In genomic region chr12:88416155-88416554, GRCh38 we compare ENCODE assay signal across 30 cellular contexts.
DNase-seq lines count a peak whose midpoint lies in the region; ATAC-seq and TF ChIP-seq lines count a peak whose summit lies in the region.
"Had no signal": no experiment of that assay in that cellular context is flagged by ENCODE, and none has a peak within 500 bp of the region (broad histone marks: within the 10 kb centered on the region; RNA-seq: fewer than 3 reads in every experiment).

No MANE protein-coding gene starts in this region.

- CTCF ChIA-PET in PC-3 (lab: Charles Lee) = no interaction called here

- H3K27ac ChIP-seq in GM23248 (peak overlapping the region; percentile 91), PC-3 (ENCODE audit: low read length) (no peak overlapping the region), uterus (no peak overlapping the region)
- H3K27ac ChIP-seq: gastroesophageal sphincter, pancreas had no signal

- peaks cover 83% of the 10 kb centered on the region for H3K79me2 ChIP-seq in GM23248 (ENCODE audit: insufficient read depth)
- no peaks in the 10 kb centered on the region for H3K79me2 ChIP-seq in PC-3 (ENCODE audit: low read length)

- WGBS in GM23248 (ENCODE audit: low coverage in 1 of 2, low lambda C conversion rate in 2 of 2, missing lambda C conversion rate in 2 of 2), 2 experiments = 28 to 30% methylated on average over 2 of the region's 2 CpGs

- H3K36me3 ChIP-seq in GM23248 (ENCODE audit: low read depth) (no peaks in the 10 kb centered on the region), PC-3 (ENCODE audit: low read depth, low read length) (no peaks in the 10 kb centered on the region), uterus (no peaks in the 10 kb centered on the region)
- H3K36me3 ChIP-seq: gastroesophageal sphincter, pancreas, suprapubic skin had no signal

- intact Hi-C loops in PC-3 (cut with micrococcal nuclease) (no loop called here), uterus (cut with DNase I; ENCODE audit: low total_unique reads) (no loop called here)

- peaks cover 44% of the 10 kb centered on the region for H3F3A ChIP-seq in GM23248 (ENCODE audit: insufficient read depth)
- no peaks in the 10 kb centered on the region for H3F3A ChIP-seq in PC-3 (ENCODE audit: low read length, unreplicated experiment)

- H3K4me2 ChIP-seq in GM23248 (ENCODE audit: unreplicated experiment) = peak overlapping the region; percentile 99
- H3K4me2 ChIP-seq in PC-3 (ENCODE audit: low read length) = peak overlapping the region; percentile 34; the same call in 1 of the 2 replicates

- no TSS peak for BruUV-seq in PC-3 (replicated peaks; lab: Mats Ljungman, UMichigan)

- H3K4me1 ChIP-seq in GM23248 (ENCODE audit: insufficient read depth) = peaks cover 55% of the 10 kb centered on the region
- peaks cover 49% of the 10 kb centered on the region for H3K4me1 ChIP-seq in PC-3 (ENCODE audit: insufficient read depth, low read length)
- no peaks in the 10 kb centered on the region for H3K4me1 ChIP-seq in uterus

- no peaks in the 10 kb centered on the region for H3K9me3 ChIP-seq in GM23248 (ENCODE audit: low read depth)
- H3K9me3 ChIP-seq in PC-3 (ENCODE audit: low read length) = no peaks in the 10 kb centered on the region
- H3K9me3 ChIP-seq in uterus = no peaks in the 10 kb centered on the region
- H3K9me3 ChIP-seq: gastroesophageal sphincter, pancreas, suprapubic skin had no signal

- POLR2A ChIA-PET in PC-3 (lab: Charles Lee; ENCODE audit: unreplicated experiment) = interaction anchor here (0.7 kb wide), 1 partner anchor 1293 kb away, joined by 7 read pairs; no protein-coding TSS in a partner anchor

- H4K20me1 ChIP-seq in GM23248 (ENCODE audit: insufficient read depth) (no peaks in the 10 kb centered on the region), PC-3 (ENCODE audit: low read length) (no peaks in the 10 kb centered on the region)

- H3K4me3 ChIP-seq in AG10803 (ENCODE audit: low read length) (peak overlapping the region; percentile 67), GM23248 (peak overlapping the region; percentile 87), PC-3 (ENCODE audit: low read length) (no peak overlapping the region), foreskin fibroblast (ENCODE audit: low read depth in 1 of 2, low read length in 2 of 2) (peak overlapping the region; percentile 25 to 36), uterus (no peak overlapping the region)
- H3K4me3 ChIP-seq: pancreas, suprapubic skin had no signal

- H3K9ac ChIP-seq in GM23248 = peak overlapping the region; percentile 94
- H3K9ac ChIP-seq in PC-3 (ENCODE audit: low read length) = no peak overlapping the region

- DNase-seq in AG10803 (ENCODE audit: low read depth) (no peak), GM23248 (no peak), PC-3 (no peak), foreskin fibroblast (no peak), uterus (no peak)
- no peak for DNase-seq in stimulated activated naive CD8-positive, alpha-beta T cell treated with anti-CD3 and anti-CD28 coated beads, Interleukin-15, Interleukin-2, amounts not matched to agents 100 U/mL and 50 U/mL, for 24 hours
- DNase-seq: activated CD8-positive, alpha-beta memory T cell treated with anti-CD3 and anti-CD28 coated beads, Interleukin-2, amount 50 U/mL, for 48 hours; activated CD8-positive, alpha-beta T cell treated with anti-CD3 and anti-CD28 coated beads for 36 hours; activated naive CD4-positive, alpha-beta T cell treated with anti-CD3 and anti-CD28 coated beads, Interleukin-2, amount 10 ng/mL, durations not matched to agents 7 days and 5 days; CD4-positive, alpha-beta memory T cell; cerebellar nuclear complex; DND-41; GF-D8; H9; hypothalamus; mammary epithelial cell; NCI-H1048; NCI-H1694 treated with DMSO at 0.1 percent for 48 hours; NCI-H82; pancreas; RPMI8226; small intestine; stimulated activated naive B cell treated with anti-CD40 and anti-IgM and Interleukin-4, amounts not matched to agents 10 μg/mL and 1 μg/mL and 100 μg/mL, for 72 hours had no signal

- TF ChIP-seq CTCF in AG10803 (conservative IDR thresholded peaks at IDR 0.05; ENCODE audit: low read length) = no peak
- TF ChIP-seq CTCF in PC-3 (conservative IDR thresholded peaks at IDR 0.05; ENCODE audit: low read depth, low read length) = no peak
- no peak for TF ChIP-seq CTCF in foreskin fibroblast (IDR thresholded peaks at IDR 0.05; ENCODE audit: low read depth, low read length)
- no peak for TF ChIP-seq CTCF in uterus (IDR thresholded peaks at IDR 0.05)

- TF ChIP-seq POLR2A in uterus (IDR thresholded peaks at IDR 0.05) = no peak

- ATAC-seq in PC-3 (no peak), GM19395 (IDR thresholded peaks at IDR 0.05; ENCODE audit: unreplicated experiment) (no peak), GM18870 (IDR thresholded peaks at IDR 0.05; ENCODE audit: unreplicated experiment) (no peak)
- no peak for ATAC-seq in stimulated activated naive CD8-positive, alpha-beta T cell treated with anti-CD3 and anti-CD28 coated beads, Interleukin-15, Interleukin-2, amounts not matched to agents 100 U/mL and 50 U/mL, for 24 hours
- ATAC-seq: activated CD4-positive, CD25-positive, alpha-beta regulatory T cell treated with anti-CD3 and anti-CD28 coated beads, Interleukin-2, amount 50 U/mL, for 24 hours; activated CD8-positive, alpha-beta T cell treated with anti-CD3 and anti-CD28 coated beads for 36 hours; activated T-helper 17 cell treated with anti-CD3 and anti-CD28 coated beads, Interleukin-2, amount 50 U/mL, for 72 hours; esophagus mucosa; gastroesophageal sphincter; stimulated activated naive B cell treated with anti-CD40 and anti-IgM and Interleukin-4, amounts not matched to agents 10 μg/mL and 1 μg/mL and 100 μg/mL, for 72 hours had no signal

- H3K9me2 ChIP-seq in GM23248 (ENCODE audit: insufficient read depth) = no peaks in the 10 kb centered on the region
- no peaks in the 10 kb centered on the region for H3K9me2 ChIP-seq in PC-3 (replicated peaks; ENCODE audit: low read length)

- H2AFZ ChIP-seq in GM23248 (no peak overlapping the region), PC-3 (ENCODE audit: low read length) (no peak overlapping the region; the same call in 1 of the 2 replicates)

- H3K27me3 ChIP-seq in GM23248 (replicated peaks; ENCODE audit: insufficient read depth) (no peaks in the 10 kb centered on the region), PC-3 (ENCODE audit: low read length) (no peaks in the 10 kb centered on the region), uterus (no peaks in the 10 kb centered on the region)
- H3K27me3 ChIP-seq: gastroesophageal sphincter, pancreas, suprapubic skin had no signal

- in situ Hi-C loops in GM23248 (cut with MboI) = no loop called here

Comparison
In these comparisons a context has a peak if more than half of its experiments do, and no peak if none do; other contexts are left out.
1. H3K4me3 ChIP-seq: peak in AG10803 (single experiment), GM23248 (single experiment) and foreskin fibroblast (2 of 2); none in PC-3 (single experiment) and uterus (0 of 2).